8 cellular contexts compared by ENCODE assay signal in genomic region chr1:155192346-155193274, GRCh38. TPM values are rescaled to one million over a fixed set of nuclear protein-coding genes. Genes with fewer than 3 reads are reported as not detected.
A peak's percentile ranks its signal among the peaks of the same experiment; 100 is the strongest.
DNase-seq lines count a peak whose midpoint lies in the region; ATAC-seq, FAIRE-seq and TF ChIP-seq lines count a peak whose summit lies in the region.

No MANE protein-coding gene starts in this region.

- no peak overlapping the region for H2AFZ ChIP-seq in OCI-LY1 (ENCODE audit: low read length)

- H3K9me2 ChIP-seq in OCI-LY1 (ENCODE audit: low read depth, low read length), result no peaks in the 10 kb centered on the region

- H3K4me3 ChIP-seq in OCI-LY1 (ENCODE audit: low read depth, low read length, poor library complexity, severe bottlenecking) (peak overlapping the region; percentile 64), thoracic aorta (peak overlapping the region; percentile 67)

- H3K9me3 ChIP-seq in OCI-LY1 (ENCODE audit: low read length) (no peaks in the 10 kb centered on the region), thoracic aorta (no peaks in the 10 kb centered on the region)

- ATAC-seq in memory B cell (ENCODE audit: low read depth), result no peak
- ATAC-seq in thoracic aorta (ENCODE audit: insufficient number of reproducible peaks, low FRiP score, low read depth), result peak; percentile 24
- no peak for ATAC-seq in HG03342 (IDR thresholded peaks at IDR 0.05; ENCODE audit: unreplicated experiment)

- H4K20me1 ChIP-seq in OCI-LY1 (ENCODE audit: insufficient read depth, low read length), result no peaks in the 10 kb centered on the region

- DNase-seq in SIG-M5 treated with dmso at 0.1 percent for 504 hours (lab: John Stamatoyannopoulos, UW; ENCODE audit: unreplicated experiment) (peak; percentile 73), SIG-M5 (lab: John Stamatoyannopoulos, UW) (no peak), memory B cell (ENCODE audit: low spot score in 2 of 2) (no peak), thoracic aorta (ENCODE audit: low spot score) (no peak), D721Med (ENCODE audit: insufficient read length, low spot score) (no peak)
- peak; percentile 25 for DNase-seq in central memory CD4-positive, alpha-beta T cell

- no peak for FAIRE-seq in D721Med (lab: Jason Lieb, UNC)

- H3K27ac ChIP-seq in OCI-LY1 (ENCODE audit: low read depth, low read length, poor library complexity, severe bottlenecking) (no peak overlapping the region), thoracic aorta (peak overlapping the region; percentile 82 to 91)

- no peaks in the 10 kb centered on the region for H3K9me3 Mint-ChIP-seq in memory B cell

- H3K4me1 ChIP-seq in OCI-LY1 (ENCODE audit: insufficient read depth, low read length, severe bottlenecking) (peaks cover 21% of the 10 kb centered on the region), thoracic aorta (ENCODE audit: control insufficient read depth in 1 of 2, low read depth in 2 of 2) (peaks cover 6 to 25% of the 10 kb centered on the region in 2 donors)

- peaks cover 27% of the 10 kb centered on the region for H3K4me1 Mint-ChIP-seq in memory B cell

- no peaks in the 10 kb centered on the region for H3K27me3 Mint-ChIP-seq in memory B cell

- no peaks in the 10 kb centered on the region for H3K36me3 ChIP-seq in OCI-LY1 (ENCODE audit: insufficient read depth, low read length)
- H3K36me3 ChIP-seq in thoracic aorta, result peaks cover 9% of the 10 kb centered on the region

- H3K79me2 ChIP-seq in OCI-LY1 (ENCODE audit: insufficient read depth, low read length), result no peaks in the 10 kb centered on the region

- no peaks in the 10 kb centered on the region for H3K36me3 Mint-ChIP-seq in memory B cell

- H3K27me3 ChIP-seq in OCI-LY1 (ENCODE audit: insufficient read depth, low read length) (no peaks in the 10 kb centered on the region), thoracic aorta (replicated peaks; ENCODE audit: insufficient read depth) (no peaks in the 10 kb centered on the region)

- H3K4me2 ChIP-seq in OCI-LY1 (ENCODE audit: low read length), result peak overlapping the region; percentile 96

- no peak overlapping the region for H3K9ac ChIP-seq in OCI-LY1 (ENCODE audit: low read length)

- TF ChIP-seq CTCF in OCI-LY1 (IDR thresholded peaks at IDR 0.05; ENCODE audit: low read length) (no peak), thoracic aorta (IDR thresholded peaks at IDR 0.05) (no peak), D721Med (IDR thresholded peaks at IDR 0.05; ENCODE audit: insufficient read depth, missing control alignments) (no peak)

- H3K4me3 Mint-ChIP-seq in memory B cell, result peak overlapping the region; percentile 87

- H3K27ac Mint-ChIP-seq in memory B cell, result peak overlapping the region; percentile 61

- no peaks in the 10 kb centered on the region for H3F3A ChIP-seq in OCI-LY1 (ENCODE audit: insufficient read depth, low read length)

RNA-seq across cellular contexts. Expression of gene THBS3, which starts 15.1 kb away (rescaled TPM):
- total RNA-seq in thoracic aorta, result 10 to 100 TPM; 45.3 to 81.6 TPM

RNA-seq across cellular contexts. Expression of gene MTX1, which starts 15.9 kb away (rescaled TPM):
- total RNA-seq in thoracic aorta, result 10 to 100 TPM; 21.7 to 22.9 TPM

RNA-seq across cellular contexts. Expression of gene TRIM46, which starts 19.0 kb away (rescaled TPM):
- 1 to 10 TPM; 2.7 to 5.8 TPM for total RNA-seq in thoracic aorta

RNA-seq across cellular contexts. Expression of gene KRTCAP2, which starts 19.5 kb away (rescaled TPM):
- 100 to 1,000 TPM; 106 to 112 TPM for total RNA-seq in thoracic aorta

RNA-seq across cellular contexts. Expression of gene DPM3, which starts 52.3 kb away (rescaled TPM):
- 10 to 100 TPM; 28.8 to 68.6 TPM for total RNA-seq in thoracic aorta

Comparison
In these comparisons a context has a peak if more than half of its experiments do, and no peak if none do; other contexts are left out.
1. DNase-seq: peak in SIG-M5 treated with dmso at 0.1 percent for 504 hours (single experiment) and central memory CD4-positive, alpha-beta T cell (single experiment); none in SIG-M5 (single experiment), memory B cell (0 of 2), thoracic aorta (single experiment) and D721Med (single experiment).